1 cellular context compared by ENCODE assay signal in genomic region chr1:42013881-42014470, GRCh38.
TF ChIP-seq lines count a peak whose summit lies in the region.

No MANE protein-coding gene starts in this region.

TF ChIP-seq in H1, 55 proteins besides CTCF, POLR2A, EP300 and RAD21:
- TF ChIP-seq RNF2 (IDR thresholded peaks at IDR 0.05; ENCODE audit: borderline replicate concordance, low read depth, low read length, missing control alignments, poor library complexity, severe bottlenecking) (no peak), KDM4A (IDR thresholded peaks at IDR 0.05; ENCODE audit: low read depth, low read length, severe bottlenecking) (no peak), ZNF274 (IDR thresholded peaks at IDR 0.05; ENCODE audit: borderline replicate concordance, extremely low read depth, low read length) (no peak), TAF1 (IDR thresholded peaks at IDR 0.05; ENCODE audit: low read depth, low read length) (no peak), PHF8 (conservative IDR thresholded peaks at IDR 0.05; ENCODE audit: low read depth, low read length) (no peak), BACH1 (IDR thresholded peaks at IDR 0.05; ENCODE audit: low read length) (no peak), MAFK (IDR thresholded peaks at IDR 0.05; ENCODE audit: low read depth, low read length) (no peak), CEBPB (IDR thresholded peaks at IDR 0.05; ENCODE audit: low read depth, low read length) (no peak), TCF12 (IDR thresholded peaks at IDR 0.05; ENCODE audit: low read depth, low read length) (no peak), EZH2 (IDR thresholded peaks at IDR 0.05; ENCODE audit: low read depth, low read length, severe bottlenecking) (no peak), CBX5 (IDR thresholded peaks at IDR 0.05; ENCODE audit: low read depth, low read length) (no peak)
